Comparison of ENCODE assay signal across 9 cellular contexts in the genomic region with DNA sequence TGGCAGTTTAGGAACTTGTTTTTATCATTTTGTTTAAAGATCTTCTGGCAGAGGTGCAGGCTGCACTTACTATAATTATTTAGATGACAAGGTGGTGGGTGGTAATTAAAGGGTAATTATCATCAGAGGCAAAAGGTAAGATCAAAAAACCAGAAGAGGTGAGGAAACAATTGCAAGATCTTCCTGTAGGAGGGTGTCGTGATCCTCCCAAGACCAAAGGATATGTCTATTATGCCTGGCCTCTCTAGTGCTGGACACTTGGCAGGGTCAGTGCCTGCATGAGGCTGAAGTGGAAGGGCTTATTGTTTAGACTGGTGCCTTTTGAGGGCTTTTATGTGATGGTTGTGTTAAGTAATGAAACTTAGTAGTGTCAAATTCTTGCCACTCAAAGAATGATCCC. TPM values are rescaled to one million over a fixed set of nuclear protein-coding genes. Genes with fewer than 3 reads are reported as not detected.
A peak's percentile ranks its signal among the peaks of the same experiment; 100 is the strongest.
DNase-seq lines count a peak whose midpoint lies in the region; ATAC-seq and TF ChIP-seq lines count a peak whose summit lies in the region.
"Had no signal": no experiment of that assay in that cellular context is flagged by ENCODE, and none has a peak within 500 bp of the region (broad histone marks: within the 10 kb centered on the region; RNA-seq: fewer than 3 reads in every experiment).

No MANE protein-coding gene starts in this region.

- H3K27me3 ChIP-seq in heart right ventricle (no peaks in the 10 kb centered on the region), right atrium auricular region (no peaks in the 10 kb centered on the region), thyroid gland (no peaks in the 10 kb centered on the region)

- TF ChIP-seq CTCF in heart right ventricle (IDR thresholded peaks at IDR 0.05) (peak in 5 of 9 donors; percentile 18 to 39 (median 30)), right atrium auricular region (IDR thresholded peaks at IDR 0.05) (peak in 1 of 2 donors; percentile 43), fibroblast of villous mesenchyme (IDR thresholded peaks at IDR 0.05; ENCODE audit: insufficient read depth, low read depth, low read length) (peak; percentile 22), thyroid gland (IDR thresholded peaks at IDR 0.05) (peak in 5 of 6 experiments; percentile 46 to 88 (median 76))

- H3K27ac ChIP-seq in heart right ventricle (no peak overlapping the region), right atrium auricular region (no peak overlapping the region), thyroid gland (peak overlapping the region; percentile 69 to 85 (median 82))
- H3K27ac ChIP-seq: thoracic aorta had no signal

- H3K9me3 ChIP-seq in heart right ventricle (no peaks in the 10 kb centered on the region), right atrium auricular region (no peaks in the 10 kb centered on the region), thyroid gland (no peaks in the 10 kb centered on the region)
- H3K9me3 ChIP-seq: thoracic aorta had no signal

- DNase-seq in heart right ventricle (no peak), right atrium auricular region (ENCODE audit: low spot score) (no peak), RPMI7951 (ENCODE audit: low read depth) (peak; percentile 24), fibroblast of villous mesenchyme (ENCODE audit: low read depth) (peak; percentile 23), thyroid gland (peak; percentile 85), SHP77 treated with DMSO at 0.1 percent for 48 hours (lab: John Stamatoyannopoulos, UW) (no peak)

- ATAC-seq in heart right ventricle (no peak), HG02852 (IDR thresholded peaks at IDR 0.05; ENCODE audit: unreplicated experiment) (no peak), GM19023 (IDR thresholded peaks at IDR 0.05; ENCODE audit: unreplicated experiment) (no peak)

- H3K36me3 ChIP-seq in heart right ventricle (peaks cover 0 to 4% (median 0%) of the 10 kb centered on the region in 9 donors), right atrium auricular region (no peaks in the 10 kb centered on the region), thyroid gland (no peaks in the 10 kb centered on the region)
- H3K36me3 ChIP-seq: thoracic aorta had no signal

- peak overlapping the region in 1 of 10 donors; percentile 91 for H3K4me3 ChIP-seq in heart right ventricle
- H3K4me3 ChIP-seq in right atrium auricular region, result no peak overlapping the region
- H3K4me3 ChIP-seq in fibroblast of villous mesenchyme (ENCODE audit: low read depth, low read length), result no peak overlapping the region
- H3K4me3 ChIP-seq in thyroid gland (replicated peaks in 1 of 3), result no peak overlapping the region

- 29 to 40% methylated on average over 1 of the region's 1 CpG for WGBS in heart right ventricle, 2 donors
- WGBS in thyroid gland, 2 donors, result 25 to 26% methylated on average over 1 of the region's 1 CpG

- intact Hi-C loops in heart right ventricle (cut with DNase I) (loop anchor here in 2 of 10 donors (5.0 to 10.0 kb wide), 2 partner anchors 64 to 121 kb away; no protein-coding TSS in a partner anchor), thyroid gland (cut with DNase I) (loop anchor here (5.0 kb wide), 2 partner anchors 64 to 121 kb away; no protein-coding TSS in a partner anchor)

- H3K4me1 ChIP-seq in heart right ventricle (peaks cover 7 to 51% (median 38%) of the 10 kb centered on the region in 9 donors), right atrium auricular region (peaks cover 0 to 41% of the 10 kb centered on the region in 2 donors), thyroid gland (peaks cover 55 to 76% of the 10 kb centered on the region in 2 donors)

- no peak for TF ChIP-seq POLR2A in thyroid gland (IDR thresholded peaks at IDR 0.05)

RNA-seq across cellular contexts. Expression of a gene that starts 1.8 kb away (rescaled TPM):
- 10 to 100 TPM; 18.5 to 29.5 (median 25.1) TPM for total RNA-seq in heart right ventricle
- polyA plus RNA-seq in heart right ventricle, result 10 to 100 TPM; 10.0 to 10.8 TPM
- total RNA-seq in right atrium auricular region, result 10 to 100 TPM; 19.5 to 20.2 TPM
- 23.4 and 26.8 TPM in 2 replicates for total RNA-seq in RPMI7951 (2014; rRNA removed; shearing (Covaris generic))
- total RNA-seq in fibroblast of villous mesenchyme, result 45.1 and 64.8 TPM in 2 replicates
- 10 to 100 TPM; 44.2 to 62.1 (median 51.7) TPM for total RNA-seq in thyroid gland

Comparison
In these comparisons a context has a peak if more than half of its experiments do, and no peak if none do; other contexts are left out.
1. DNase-seq: peak in RPMI7951 (single experiment), fibroblast of villous mesenchyme (single experiment) and thyroid gland (2 of 2); none in heart right ventricle (0 of 2), right atrium auricular region (single experiment) and SHP77 treated with DMSO at 0.1 percent for 48 hours (single experiment).
2. H3K27ac ChIP-seq: peak in thyroid gland (3 of 3); none in heart right ventricle (0 of 10) and right atrium auricular region (0 of 2).